ENCODE assay signal across 21 cellular contexts in the genomic region with DNA sequence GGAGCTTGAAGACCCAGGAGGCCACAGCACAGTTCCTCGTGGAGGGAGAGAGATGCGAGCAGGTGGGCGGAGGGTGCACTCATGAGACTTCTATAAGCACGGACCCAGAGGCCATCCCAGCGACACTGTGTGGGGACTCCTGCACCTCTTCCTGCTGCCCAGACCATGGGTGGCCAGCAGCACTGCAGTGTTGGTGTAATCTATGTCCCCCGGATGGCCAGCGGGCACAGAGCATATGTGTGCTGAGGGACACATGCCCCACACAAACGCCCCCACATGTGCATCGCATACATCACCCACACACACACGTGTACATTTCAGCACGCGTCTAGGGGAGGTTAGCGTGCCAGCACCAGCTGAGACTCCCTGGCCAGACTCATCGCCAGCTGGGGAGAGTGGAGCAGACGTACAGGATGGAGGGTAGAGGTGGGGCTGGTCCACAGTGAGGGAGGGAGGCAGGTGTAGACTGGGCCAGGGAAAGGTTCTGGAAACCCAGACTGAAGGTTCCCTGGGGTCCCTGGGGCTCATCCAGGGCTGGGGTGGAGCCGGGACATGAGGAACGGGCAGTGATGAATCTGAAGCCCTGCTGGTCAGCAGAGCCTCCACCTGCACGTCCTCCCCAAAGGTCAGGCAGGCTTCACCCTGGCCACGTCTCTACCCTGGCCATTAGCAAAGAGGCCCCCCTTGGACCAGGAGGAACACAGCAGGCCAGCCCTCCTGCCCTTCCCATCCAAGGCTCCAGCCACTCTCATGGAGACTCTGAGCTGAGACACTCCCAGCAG. TPM values are rescaled to one million over a fixed set of nuclear protein-coding genes. Genes with fewer than 3 reads are reported as not detected.
DNase-seq lines count a peak whose midpoint lies in the region; ATAC-seq and TF ChIP-seq lines count a peak whose summit lies in the region.
"Had no signal": no experiment of that assay in that cellular context is flagged by ENCODE, and none has a peak within 500 bp of the region (broad histone marks: within the 10 kb centered on the region; RNA-seq: fewer than 3 reads in every experiment).

No MANE protein-coding gene starts in this region.

- H2AFZ ChIP-seq in osteoblast (ENCODE audit: low read length), result no peak overlapping the region

- H3K4me3 Mint-ChIP-seq in CD14-positive monocyte, result no peak overlapping the region
- H3K4me3 Mint-ChIP-seq in WTC11, result no peak overlapping the region
- no peak overlapping the region for H3K4me3 Mint-ChIP-seq in stimulated activated effector memory CD8-positive, alpha-beta T cell treated with anti-CD3 and anti-CD28 coated beads, Interleukin-12 subunit alpha, Interleukin-12 subunit beta, amount 100 ng/mL, for 72 hours
- H3K4me3 Mint-ChIP-seq: stimulated activated naive B cell treated with anti-CD40 and anti-IgM and Interleukin-4, amounts not matched to agents 10 μg/mL and 1 μg/mL and 100 μg/mL, for 72 hours had no signal

- no peak overlapping the region for H3K4me3 ChIP-seq in liver (ENCODE audit: low read depth in 1 of 3, low read length in 3 of 3)
- H3K4me3 ChIP-seq in osteoblast (ENCODE audit: insufficient read depth, low read length), result no peak overlapping the region
- H3K4me3 ChIP-seq: BLaER1 treated with 17β-estradiol and CSF1 and Interleukin-3, amounts not matched to agents 10 nM and 100 nM had no signal

- H3K9ac ChIP-seq in liver (ENCODE audit: low read depth in 1 of 2, low read length in 2 of 2), result no peak overlapping the region
- H3K9ac ChIP-seq: BLaER1 treated with 17β-estradiol and CSF1 and Interleukin-3, amounts not matched to agents 10 nM and 100 nM; KMS-11 had no signal

- H3K9me3 ChIP-seq in liver (ENCODE audit: control insufficient read depth in 4 of 4, low read length in 3 of 4) (no peaks in the 10 kb centered on the region), osteoblast (ENCODE audit: low read depth, low read length) (no peaks in the 10 kb centered on the region)

- DNase-seq in CD14-positive monocyte (ENCODE audit: low spot score) (peak; percentile 25), WTC11 (ENCODE audit: low spot score) (peak; percentile 3), osteoblast (ENCODE audit: insufficient read length, low spot score, missing footprints) (peak; percentile 37), T1000 (lab: John Stamatoyannopoulos, UW) (no peak)
- no peak for DNase-seq in stimulated activated effector memory CD8-positive, alpha-beta T cell treated with anti-CD3 and anti-CD28 coated beads, Interleukin-12 subunit alpha, Interleukin-12 subunit beta, amount 100 ng/mL, for 72 hours (ENCODE audit: low spot score in 2 of 2)
- DNase-seq in NK-92 treated with Interleukin-12 subunit alpha and Interleukin-12 subunit beta, amount 100 ng/mL, for 24 hours (lab: John Stamatoyannopoulos, UW), result no peak
- DNase-seq: activated CD4-positive, alpha-beta T cell treated with anti-CD3 and anti-CD28 coated beads, Interleukin-2, amount 50 U/mL, for 4 hours; COR-L47; HCEC 1CT; MM.1S; NCI-H2029 treated with DMSO at 0.1 percent for 48 hours; NCI-H526 treated with DMSO at 0.1 percent for 48 hours; stimulated activated CD4-positive, alpha-beta T cell treated with anti-CD3 and anti-CD28 coated beads, Interleukin-4, amount 100 ng/mL, for 4 hours; stimulated activated naive B cell treated with anti-CD40 and anti-IgM and Interleukin-4, amounts not matched to agents 10 μg/mL and 1 μg/mL and 100 μg/mL, for 72 hours had no signal

- peaks cover 93% of the 10 kb centered on the region for H3K79me2 ChIP-seq in osteoblast (ENCODE audit: insufficient read depth, low read length)

- H3K36me3 ChIP-seq in liver (ENCODE audit: control insufficient read depth in 4 of 4, insufficient read depth in 3 of 4, low read depth in 1 of 4, low read length in 3 of 4) (no peaks in the 10 kb centered on the region), osteoblast (ENCODE audit: insufficient read depth, low read length) (peaks cover 12% of the 10 kb centered on the region)
- H3K36me3 ChIP-seq: BLaER1 treated with 17β-estradiol and CSF1 and Interleukin-3, amounts not matched to agents 10 nM and 100 nM had no signal

- H3K4me1 ChIP-seq in liver (ENCODE audit: control insufficient read depth in 4 of 4, insufficient read depth in 4 of 4, low read length in 3 of 4), result no peaks in the 10 kb centered on the region
- H3K4me1 ChIP-seq in osteoblast (ENCODE audit: insufficient read depth, low read length), result peaks cover 50% of the 10 kb centered on the region

- intact Hi-C loops in CD14-positive monocyte (cut with micrococcal nuclease), result no loop called here

- no peak for TF ChIP-seq CTCF in CD14-positive monocyte (IDR thresholded peaks at IDR 0.05)
- TF ChIP-seq CTCF in WTC11 (IDR thresholded peaks at IDR 0.05), result no peak
- TF ChIP-seq CTCF in liver (IDR thresholded peaks at IDR 0.05; ENCODE audit: low read depth, low read length, missing input control), result no peak
- TF ChIP-seq CTCF in osteoblast (IDR thresholded peaks at IDR 0.05; ENCODE audit: extremely low read depth, low read depth, low read length), result no peak

- H3K27me3 Mint-ChIP-seq in CD14-positive monocyte (ENCODE audit: low read depth in 3 of 3) (peaks cover 5 to 8% (median 8%) of the 10 kb centered on the region in 3 donors), WTC11 (ENCODE audit: low read depth) (no peaks in the 10 kb centered on the region)

- no peak for TF ChIP-seq RAD21 in liver (IDR thresholded peaks at IDR 0.05)

- H3K27ac ChIP-seq in liver (ENCODE audit: low read depth in 1 of 2, low read length in 2 of 2), result peak overlapping the region; percentile 11 to 12
- peak overlapping the region; percentile 37 for H3K27ac ChIP-seq in osteoblast (ENCODE audit: low read depth, low read length)
- H3K27ac ChIP-seq: BLaER1 treated with 17β-estradiol and CSF1 and Interleukin-3, amounts not matched to agents 10 nM and 100 nM; KMS-11 had no signal

- 68% methylated on average over 19 of the region's 19 CpGs for WGBS in liver

- CTCF ChIA-PET in WTC11 (lab: Charles Lee), result interaction anchor here (1.2 to 1.3 kb wide), 2 partner anchors 26 to 351 kb away, joined by 3 read pairs; no protein-coding TSS in a partner anchor

- POLR2A ChIA-PET in WTC11 (lab: Charles Lee), result no interaction called here

- H3K4me2 ChIP-seq in osteoblast (ENCODE audit: insufficient read depth, low read length), result no peak overlapping the region
- H3K4me2 ChIP-seq: KMS-11 had no signal

- H3K4me1 Mint-ChIP-seq in CD14-positive monocyte (no peaks in the 10 kb centered on the region), WTC11 (0 out of 2 replicates have a peak, but pooled peaks cover 6% of the 10 kb centered on the region)
- H3K4me1 Mint-ChIP-seq in stimulated activated effector memory CD8-positive, alpha-beta T cell treated with anti-CD3 and anti-CD28 coated beads, Interleukin-12 subunit alpha, Interleukin-12 subunit beta, amount 100 ng/mL, for 72 hours, result no peaks in the 10 kb centered on the region
- H3K4me1 Mint-ChIP-seq: stimulated activated naive B cell treated with anti-CD40 and anti-IgM and Interleukin-4, amounts not matched to agents 10 μg/mL and 1 μg/mL and 100 μg/mL, for 72 hours had no signal

- H4K20me1 ChIP-seq in osteoblast (ENCODE audit: insufficient read depth, low read length), result peaks cover 8% of the 10 kb centered on the region

- H3K27me3 ChIP-seq in liver (ENCODE audit: control insufficient read depth in 4 of 4, insufficient read depth in 4 of 4, low read length in 3 of 4), result no peaks in the 10 kb centered on the region
- no peaks in the 10 kb centered on the region for H3K27me3 ChIP-seq in osteoblast (ENCODE audit: insufficient read depth, low read length)

- H3K36me3 Mint-ChIP-seq in CD14-positive monocyte (no peaks in the 10 kb centered on the region), WTC11 (no peaks in the 10 kb centered on the region; the same call in 1 of the 2 replicates)
- no peaks in the 10 kb centered on the region for H3K36me3 Mint-ChIP-seq in stimulated activated effector memory CD8-positive, alpha-beta T cell treated with anti-CD3 and anti-CD28 coated beads, Interleukin-12 subunit alpha, Interleukin-12 subunit beta, amount 100 ng/mL, for 72 hours
- H3K36me3 Mint-ChIP-seq: stimulated activated naive B cell treated with anti-CD40 and anti-IgM and Interleukin-4, amounts not matched to agents 10 μg/mL and 1 μg/mL and 100 μg/mL, for 72 hours had no signal

- H3K9me3 Mint-ChIP-seq in CD14-positive monocyte (peaks cover 0 to 15% (median 4%) of the 10 kb centered on the region in 7 donors), WTC11 (peaks cover 10% of the 10 kb centered on the region)
- no peaks in the 10 kb centered on the region for H3K9me3 Mint-ChIP-seq in stimulated activated effector memory CD8-positive, alpha-beta T cell treated with anti-CD3 and anti-CD28 coated beads, Interleukin-12 subunit alpha, Interleukin-12 subunit beta, amount 100 ng/mL, for 72 hours
- H3K9me3 Mint-ChIP-seq: activated T-helper 2 cell treated with anti-CD3 and anti-CD28 coated beads, Interferon-gamma antibody, Interleukin-2, Interleukin-4, amounts not matched to agents 10 μg/mL and 5 μg/mL and 100 μg/mL, durations not matched to agents 14 hours and 24 hours and 36 hours had no signal

- H3K27ac Mint-ChIP-seq in CD14-positive monocyte (peak overlapping the region in 1 of 7 donors; percentile 38), WTC11 (peak overlapping the region; percentile 68; the same call in 1 of the 2 replicates)
- no peak overlapping the region for H3K27ac Mint-ChIP-seq in stimulated activated effector memory CD8-positive, alpha-beta T cell treated with anti-CD3 and anti-CD28 coated beads, Interleukin-12 subunit alpha, Interleukin-12 subunit beta, amount 100 ng/mL, for 72 hours
- H3K27ac Mint-ChIP-seq: activated T-helper 2 cell treated with anti-CD3 and anti-CD28 coated beads, Interferon-gamma antibody, Interleukin-2, Interleukin-4, amounts not matched to agents 10 μg/mL and 5 μg/mL and 100 μg/mL, durations not matched to agents 14 hours and 24 hours and 36 hours; stimulated activated naive B cell treated with anti-CD40 and anti-IgM and Interleukin-4, amounts not matched to agents 10 μg/mL and 1 μg/mL and 100 μg/mL, for 72 hours had no signal

- ATAC-seq in WTC11, result no peak
- ATAC-seq in SK-N-SH treated with all-trans-retinoic acid at 6 μM for 48 hours, result no peak
- no peak for ATAC-seq in stimulated activated effector memory CD8-positive, alpha-beta T cell treated with anti-CD3 and anti-CD28 coated beads, Interleukin-12 subunit alpha, Interleukin-12 subunit beta, amount 100 ng/mL, for 72 hours
- ATAC-seq: Panc1; stimulated activated naive B cell treated with anti-CD40 and anti-IgM and Interleukin-4, amounts not matched to agents 10 μg/mL and 1 μg/mL and 100 μg/mL, for 72 hours had no signal

TF ChIP-seq in liver, 16 proteins besides CTCF, POLR2A, EP300 and RAD21 (continues in another document):
- no peak for TF ChIP-seq NR2F2 (IDR thresholded peaks at IDR 0.05)

TF ChIP-seq in SK-N-SH treated with all-trans-retinoic acid at 6 μM for 48 hours, 23 proteins besides CTCF, POLR2A, EP300 and RAD21 (continues in another document):
- TF ChIP-seq ISL1 (CRISPR knock-in tag; IDR thresholded peaks at IDR 0.05), result no peak
- TF ChIP-seq ZNF70 (CRISPR knock-in tag; IDR thresholded peaks at IDR 0.05), result no peak
- TF ChIP-seq ARNTL (CRISPR knock-in tag; IDR thresholded peaks at IDR 0.05; ENCODE audit: borderline replicate concordance, low read depth), result no peak
- no peak for TF ChIP-seq ZNF565 (CRISPR knock-in tag; conservative IDR thresholded peaks at IDR 0.05; ENCODE audit: low read depth)

RNA-seq across cellular contexts. Expression of a gene that starts 27.7 kb away (rescaled TPM):
- polyA plus RNA-seq in CD14-positive monocyte, result under 1 TPM in 1 of 2 donors, not detected in 1; 0.74 TPM
- 6.9 to 11.2 TPM (median 9.0 TPM) in 3 replicates for total RNA-seq in WTC11 (2021)
- 10 to 100 TPM; 12.4 to 24.3 TPM for total RNA-seq in liver
- 10 to 100 TPM in 1 of 2 donors, 1 to 10 TPM in 1; 2.7 to 11.6 TPM for polyA plus RNA-seq in liver
- 144 and 203 TPM in 2 replicates for total RNA-seq in osteoblast
- total RNA-seq: activated T-helper 2 cell treated with anti-CD3 and anti-CD28 coated beads, Interferon-gamma antibody, Interleukin-2, Interleukin-4, amounts not matched to agents 10 μg/mL and 5 μg/mL and 100 μg/mL, durations not matched to agents 14 hours and 24 hours and 36 hours; dermis microvascular lymphatic vessel endothelial cell had no signal

Comparison
In these comparisons a context has a peak if more than half of its experiments do, and no peak if none do; other contexts are left out.
1. DNase-seq: peak in CD14-positive monocyte (single experiment), WTC11 (single experiment) and osteoblast (single experiment); none in T1000 (single experiment), stimulated activated effector memory CD8-positive, alpha-beta T cell treated with anti-CD3 and anti-CD28 coated beads, Interleukin-12 subunit alpha, Interleukin-12 subunit beta, amount 100 ng/mL, for 72 hours (0 of 2) and NK-92 treated with Interleukin-12 subunit alpha and Interleukin-12 subunit beta, amount 100 ng/mL, for 24 hours (single experiment).